In genomic region chr18:24359787-24360186, GRCh38 we compare ENCODE assay signal across 8 cellular contexts. TPM values are rescaled to one million over a fixed set of nuclear protein-coding genes. Genes with fewer than 3 reads are reported as not detected.
DNase-seq lines count a peak whose midpoint lies in the region; ATAC-seq, FAIRE-seq and TF ChIP-seq lines count a peak whose summit lies in the region.
"Not testable (repeated sequence)": the region's sequence is repeated elsewhere in the genome, so short reads cannot be mapped to it uniquely, and the experiment has no call there.

No MANE protein-coding gene starts in this region.

- TF ChIP-seq CTCF in AG04449 (IDR thresholded peaks at IDR 0.05; ENCODE audit: insufficient read depth, low read length, missing control alignments) (peak; percentile 36), GM12873 (IDR thresholded peaks at IDR 0.05; ENCODE audit: insufficient read depth, low read depth, low read length, missing control alignments) (peak; percentile 53), GM12878 (IDR thresholded peaks at IDR 0.05 in 2 of 3, conservative IDR thresholded peaks at IDR 0.05 in 1 of 3; ENCODE audit: control insufficient read depth in 2 of 3, extremely low read depth in 1 of 3, insufficient read depth in 1 of 3, low read depth in 3 of 3, low read length in 3 of 3) (peak; percentile 44 to 68 (median 56); a peak in 5 of 6 replicates), heart right ventricle (IDR thresholded peaks at IDR 0.05) (peak; percentile 51 to 84 (median 67)), parathyroid adenoma (IDR thresholded peaks at IDR 0.05) (peak; percentile 79)

- H4K20me1 ChIP-seq in GM12878 (ENCODE audit: control insufficient read depth, insufficient read depth) = not testable (repeated sequence)

- not testable (repeated sequence) for TF ChIP-seq EP300 in GM12878 (IDR thresholded peaks at IDR 0.05; ENCODE audit: borderline replicate concordance in 1 of 2, control insufficient read depth in 1 of 2, low read depth in 2 of 2, low read length in 2 of 2)

- not testable (repeated sequence) for H3K27me3 ChIP-seq in GM12878 (replicated peaks in 1 of 2; ENCODE audit: control insufficient read depth in 2 of 2, insufficient read depth in 2 of 2, low read length in 1 of 2); heart right ventricle; parathyroid adenoma (ENCODE audit: control insufficient read depth, insufficient read depth, low read length)

- BruUV-seq in GM12878 (replicated peaks; lab: Mats Ljungman, UMichigan) = not testable (repeated sequence)

- FAIRE-seq in GM12878 (lab: Jason Lieb, UNC) = peak; percentile 27

- intact Hi-C loops in GM12878 (cut with micrococcal nuclease; ENCODE audit: unreplicated experiment) (loop anchor here (1.0 kb wide), 2 partner anchors 128 to 367 kb away; no protein-coding TSS in a partner anchor), heart right ventricle (cut with DNase I) (loop anchor here (1.0 to 10.0 kb wide), 11 partner anchors 48 to 368 kb away; no protein-coding TSS in a partner anchor)

- SMC1A ChIA-PET in GM12878 (lab: Charles Lee; ENCODE audit: uncharacterized antibody, unreplicated experiment) = interaction anchor here (0.9 to 4.3 kb wide), 7 partner anchors 8 to 366 kb away, joined by 3 to 33 read pairs (median 3); no protein-coding TSS in a partner anchor

- not testable (repeated sequence) for H3K4me3 ChIP-seq in AG04449 (ENCODE audit: low read depth, low read length); GM12878; heart right ventricle; parathyroid adenoma (ENCODE audit: low read depth, low read length)

- CTCF ChIA-PET in AG04449 (lab: Yijun Ruan, JAX) = interaction anchor here (0.7 to 8.8 kb wide), 33 partner anchors 9 to 366 kb away, joined by 3 to 183 read pairs (median 5); partner anchors contain the start of gene OSBPL1A
- CTCF ChIA-PET in GM12878 (lab: Yijun Ruan, JAX) = interaction anchor here (0.6 to 7.7 kb wide), 19 partner anchors 9 to 866 kb away, joined by 3 to 124 read pairs (median 4); no protein-coding TSS in a partner anchor

- ATAC-seq in HG02798 (IDR thresholded peaks at IDR 0.05; ENCODE audit: poor library complexity, unreplicated experiment) (peak; percentile 75), GM12878 (peak; percentile 77), heart right ventricle (peak in 4 of 8 donors; percentile 47 to 73 (median 58))

- not testable (repeated sequence) for DNase-seq in AG04449 (ENCODE audit: low read depth, low spot score); heart right ventricle
- DNase-seq in NCI-H1436 (lab: John Stamatoyannopoulos, UW) = peak; percentile 49
- DNase-seq in SIG-M5 treated with dmso at 0.1 percent for 504 hours (lab: John Stamatoyannopoulos, UW; ENCODE audit: unreplicated experiment) = peak; percentile 81
- peak; percentile 8 for DNase-seq in GM12878 (ENCODE audit: low read depth, low spot score)

- WGBS in GM12878 (ENCODE audit: insufficient coverage, insufficient replicate concordance, low lambda C conversion rate, missing lambda C conversion rate) = 21% methylated on average over 7 of the region's 7 CpGs
- 27 to 39% methylated on average over 7 of the region's 7 CpGs for WGBS in heart right ventricle, 2 donors

- in situ Hi-C loops in GM12878 (cut with MboI) = loop anchor here (5.0 kb wide), 2 partner anchors 128 to 373 kb away; no protein-coding TSS in a partner anchor

- H2AFZ ChIP-seq in GM12878 (ENCODE audit: control insufficient read depth, low read depth, low read length) = not testable (repeated sequence)
- peak overlapping the region; percentile 44 for H2AFZ ChIP-seq in parathyroid adenoma

- POLR2A ChIA-PET in AG04449 (lab: Yijun Ruan, JAX) = interaction anchor here (0.6 to 1.0 kb wide), 2 partner anchors 37 to 221 kb away, joined by 4 to 6 read pairs; partner anchors contain the start of genes CABYR and OSBPL1A
- POLR2A ChIA-PET in GM12878 (lab: Charles Lee) = not testable (repeated sequence)

- TF ChIP-seq RAD21 in GM12878 (IDR thresholded peaks at IDR 0.05; ENCODE audit: insufficient read depth, low read depth, low read length) = peak; percentile 85

- not testable (repeated sequence) for TF ChIP-seq POLR2A in GM12878 (IDR thresholded peaks at IDR 0.05; ENCODE audit: low read depth, low read length)

- not testable (repeated sequence) for H3K36me3 ChIP-seq in GM12878 (ENCODE audit: control insufficient read depth in 2 of 2, insufficient read depth in 2 of 2, low read length in 1 of 2); heart right ventricle; parathyroid adenoma (ENCODE audit: control insufficient read depth, insufficient read depth, low read length)

- not testable (repeated sequence) for H3K4me2 ChIP-seq in GM12878 (ENCODE audit: control insufficient read depth, insufficient read depth); parathyroid adenoma (ENCODE audit: low read length)

- H3K9me3 ChIP-seq in GM12878 (replicated peaks; ENCODE audit: control insufficient read depth, insufficient read depth, low read length); heart right ventricle; parathyroid adenoma (ENCODE audit: control insufficient read depth, low read length): not testable (repeated sequence)

- not testable (repeated sequence) for H3K9ac ChIP-seq in GM12878 (ENCODE audit: control insufficient read depth, insufficient read depth, low read length); parathyroid adenoma

- not testable (repeated sequence) for H3K79me2 ChIP-seq in GM12878 (ENCODE audit: control insufficient read depth, insufficient read depth, low read length); parathyroid adenoma

- not testable (repeated sequence) for H3K27ac ChIP-seq in GM12878 (ENCODE audit: control insufficient read depth, insufficient read depth); heart right ventricle; parathyroid adenoma

- H3K4me1 ChIP-seq in GM12878 (ENCODE audit: control insufficient read depth, insufficient read depth, low read length); heart right ventricle; parathyroid adenoma: not testable (repeated sequence)

- RAD21 ChIA-PET in GM12878 (lab: Charles Lee; ENCODE audit: unreplicated experiment) = interaction anchor here (0.5 to 5.1 kb wide), 8 partner anchors 126 to 1816 kb away, joined by 3 to 59 read pairs (median 4); no protein-coding TSS in a partner anchor

TF ChIP-seq in GM12878, 131 proteins besides CTCF, POLR2A, EP300 and RAD21:
- peak; percentile 59; the same call in 1 of the 2 replicates for TF ChIP-seq SMC3 (IDR thresholded peaks at IDR 0.05; ENCODE audit: borderline replicate concordance, low read length)

RNA-seq across cellular contexts. Expression of gene OSBPL1A, which starts 37.8 kb away (rescaled TPM):
- total RNA-seq in GM12878 (2013; cell fraction: nucleolus; rRNA removed) = not detected in 2 replicates
- total RNA-seq in GM12878 (2014; rRNA removed) (not detected in 2 replicates), GM12878 (2014; rRNA removed; fragmentation: Illumina TruSeq; extraction: Trizol) (not detected in 2 replicates), GM12878 (2021) (0.18 and 0.27 TPM in 2 replicates), heart right ventricle (10 to 100 TPM; 50.9 to 85.6 (median 64.8) TPM)
- not detected for polyA plus RNA-seq in GM12878 (2011; ENCODE audit: low read depth)
- polyA plus RNA-seq in GM12878 (2011; rRNA removed) (not detected in 2 replicates), GM12878 (2014; fragmentation: Illumina TruSeq; extraction: Trizol) (not detected in 2 replicates), GM12878 (2014; fragmentation: Nextera tagmentation; extraction: Ambion mirVana) (under 1 TPM; 0.02 to 0.05 TPM), GM12878 (2014; rRNA removed) (not detected in 2 replicates), GM12878 (2016; fragmentation: Nextera tagmentation; extraction: Ambion mirVana) (under 1 TPM in 1 of 2 experiments, not detected in 1; 0.83 TPM), heart right ventricle (10 to 100 TPM; 26.5 to 28.1 TPM)
- polyA plus RNA-seq in GM12878 (2011; cell fraction: cytosol; rRNA removed) = not detected in 2 replicates
- polyA plus RNA-seq in GM12878 (2011; cell fraction: nucleus; rRNA removed) = not detected in 2 replicates
- polyA plus RNA-seq in GM12878 (2012) = 0.27 and 0.41 TPM in 2 replicates
- not detected in 2 replicates for polyA minus RNA-seq in GM12878 (2011; rRNA and poly(A)+ RNA removed)
- 1.0 TPM in 1 of 2 replicates, not detected in the other for polyA minus RNA-seq in GM12878 (2011; cell fraction: cytosol; rRNA and poly(A)+ RNA removed)
- not detected in 2 replicates for polyA minus RNA-seq in GM12878 (2011; cell fraction: nucleus; rRNA and poly(A)+ RNA removed)

Comparison
In these comparisons a context has a peak if more than half of its experiments do, and no peak if none do; other contexts are left out.
1. RNA of gene OSBPL1A, which starts 37.8 kb away (total RNA-seq): 50.9 to 85.6 TPM in heart right ventricle; 0.18 to 0.27 TPM in GM12878; every median in the first group is over 10 times any median in the second.
2. Peak in every context shown above with its lines, with median percentiles within 50 percentile points of each other: CTCF ChIP-seq.